In genomic region chr3:78507196-78507984, GRCh38 we compare ENCODE assay signal across 14 cellular contexts.
DNase-seq lines count a peak whose midpoint lies in the region; ATAC-seq and TF ChIP-seq lines count a peak whose summit lies in the region.
"Had no signal": no experiment of that assay in that cellular context is flagged by ENCODE, and none has a peak within 500 bp of the region (broad histone marks: within the 10 kb centered on the region; RNA-seq: fewer than 3 reads in every experiment).

No MANE protein-coding gene starts in this region.

- H3K36me3 Mint-ChIP-seq in nephron progenitor cell (ENCODE audit: low read depth) = peaks cover 6% of the 10 kb centered on the region

- peak overlapping the region; percentile 31 for H3K4me2 ChIP-seq in OCI-LY3 (ENCODE audit: low read length)

- peak; percentile 17 for ATAC-seq in esophagus mucosa
- no peak for ATAC-seq in GM18498 (IDR thresholded peaks at IDR 0.05; ENCODE audit: unreplicated experiment)
- ATAC-seq in HG02938 (IDR thresholded peaks at IDR 0.05; ENCODE audit: unreplicated experiment) = no peak
- ATAC-seq: K562, pancreas had no signal

- H3K9me3 Mint-ChIP-seq in nephron progenitor cell = peaks cover 12% of the 10 kb centered on the region

- DNase-seq in ELR (ENCODE audit: low read depth) (peak; percentile 10), nephron progenitor cell (no peak), AG08396 (ENCODE audit: low spot score) (no peak), hypothalamus (lab: John Stamatoyannopoulos, UW) (no peak)
- DNase-seq: activated effector memory CD4-positive, alpha-beta T cell treated with anti-CD3 and anti-CD28 coated beads, Interleukin-2, amount 50 U/mL, for 16 hours; dermis blood vessel endothelial cell; NCI-H1436 treated with DMSO at 0.1 percent for 48 hours; pancreas; stimulated activated CD4-positive, alpha-beta T cell treated with anti-CD3 and anti-CD28 coated beads, Interleukin-12 subunit alpha, Interleukin-12 subunit beta, amount 100 ng/mL, for 4 hours had no signal

- peak overlapping the region; percentile 44 for H3K4me3 Mint-ChIP-seq in nephron progenitor cell

- TF ChIP-seq CTCF in OCI-LY3 (IDR thresholded peaks at IDR 0.05; ENCODE audit: low read depth, low read length) (no peak), nephron progenitor cell (IDR thresholded peaks at IDR 0.05) (no peak)

- H3K4me3 ChIP-seq in OCI-LY3 (ENCODE audit: low read length) = no peak overlapping the region
- H3K4me3 ChIP-seq: K562, pancreas had no signal

- no peaks in the 10 kb centered on the region for H3K27me3 Mint-ChIP-seq in nephron progenitor cell (ENCODE audit: low read depth, poor library complexity)

- peaks cover 4% of the 10 kb centered on the region for H3K36me3 ChIP-seq in OCI-LY3 (replicated peaks; ENCODE audit: low read depth, low read length)
- H3K36me3 ChIP-seq: pancreas had no signal

- H3K27ac ChIP-seq in OCI-LY3 (ENCODE audit: low read length) = no peak overlapping the region
- H3K27ac ChIP-seq: pancreas had no signal

- H2AFZ ChIP-seq in OCI-LY3 (ENCODE audit: low read depth, low read length) = peak overlapping the region; percentile 59; the same call in 1 of the 2 replicates

- H3K27ac Mint-ChIP-seq in nephron progenitor cell = peak overlapping the region; percentile 95

- no peak overlapping the region for H3K9ac ChIP-seq in OCI-LY3 (ENCODE audit: low read length)

- H3K9me3 ChIP-seq in OCI-LY3 (ENCODE audit: insufficient read depth, low read length) = 0 out of 2 replicates have a peak, but pooled peaks cover 8% of the 10 kb centered on the region
- H3K9me3 ChIP-seq: pancreas had no signal

- no peaks in the 10 kb centered on the region for H3K79me2 ChIP-seq in OCI-LY3 (ENCODE audit: low read length)

- peaks cover 14% of the 10 kb centered on the region for H3K4me1 ChIP-seq in OCI-LY3 (ENCODE audit: low read length)

- no peaks in the 10 kb centered on the region for H3K27me3 ChIP-seq in OCI-LY3 (ENCODE audit: low read depth, low read length)
- H3K27me3 ChIP-seq: pancreas had no signal

- H4K20me1 ChIP-seq in OCI-LY3 (ENCODE audit: insufficient read depth, low read length) = no peaks in the 10 kb centered on the region

- H3K4me1 Mint-ChIP-seq in nephron progenitor cell = peaks cover 33% of the 10 kb centered on the region
